In the genomic region with DNA sequence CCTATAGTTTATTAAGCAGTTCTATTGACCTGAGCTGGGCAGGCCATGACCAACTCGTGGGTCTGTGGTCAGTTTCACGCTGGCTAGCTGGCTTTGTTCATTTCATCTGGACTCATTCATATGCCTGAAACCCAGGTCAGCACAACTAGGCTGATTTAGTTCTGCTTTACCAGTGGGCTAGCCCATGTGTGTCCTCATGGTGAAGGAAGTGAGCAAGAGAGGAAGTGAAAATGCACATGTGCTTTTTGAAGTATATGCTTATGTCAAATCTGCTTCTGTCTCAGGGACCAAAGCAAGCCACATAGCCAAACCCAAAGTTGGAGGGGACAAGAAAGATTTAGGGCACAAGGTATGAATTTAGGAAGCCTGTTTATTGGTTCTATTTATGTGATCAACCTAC, we compare ENCODE assay signal across 8 cellular contexts.
A peak's percentile ranks its signal among the peaks of the same experiment; 100 is the strongest.
DNase-seq lines count a peak whose midpoint lies in the region; ATAC-seq lines count a peak whose summit lies in the region.

No MANE protein-coding gene starts in this region.

- H3K9me3 Mint-ChIP-seq in memory B cell: peaks cover 4% of the 10 kb centered on the region
- H3K9me3 Mint-ChIP-seq in activated naive CD8-positive, alpha-beta T cell treated with anti-CD3 and anti-CD28 coated beads for 36 hours: peaks cover 2% of the 10 kb centered on the region

- ATAC-seq in GM18909 (IDR thresholded peaks at IDR 0.05; ENCODE audit: poor library complexity, unreplicated experiment): peak; percentile 97
- ATAC-seq in HG02642 (IDR thresholded peaks at IDR 0.05; ENCODE audit: poor library complexity, unreplicated experiment): peak; percentile 89
- ATAC-seq in HG03575 (IDR thresholded peaks at IDR 0.05; ENCODE audit: extremely low read depth, insufficient number of reproducible peaks, low FRiP score, unreplicated experiment): peak; percentile 96
- peak; percentile 80 for ATAC-seq in memory B cell (ENCODE audit: low read depth)

- H3K4me3 Mint-ChIP-seq in memory B cell: no peak overlapping the region
- H3K4me3 Mint-ChIP-seq in activated naive CD8-positive, alpha-beta T cell treated with anti-CD3 and anti-CD28 coated beads for 36 hours: no peak overlapping the region

- H3K27me3 Mint-ChIP-seq in memory B cell: no peaks in the 10 kb centered on the region
- no peaks in the 10 kb centered on the region for H3K27me3 Mint-ChIP-seq in activated naive CD8-positive, alpha-beta T cell treated with anti-CD3 and anti-CD28 coated beads for 36 hours

- H3K27ac Mint-ChIP-seq in memory B cell: no peak overlapping the region
- no peak overlapping the region for H3K27ac Mint-ChIP-seq in activated naive CD8-positive, alpha-beta T cell treated with anti-CD3 and anti-CD28 coated beads for 36 hours

- DNase-seq in memory B cell (ENCODE audit: low spot score in 2 of 2): no peak
- DNase-seq in DMS53 (lab: John Stamatoyannopoulos, UW): no peak
- DNase-seq in activated naive CD8-positive, alpha-beta T cell treated with anti-CD3 and anti-CD28 coated beads for 36 hours: no peak
- no peak for DNase-seq in activated naive CD4-positive, alpha-beta T cell (lab: John Stamatoyannopoulos, UW)
- no peak for DNase-seq in epidermal melanocyte (ENCODE audit: insufficient read length, low spot score)

- no peaks in the 10 kb centered on the region for H3K36me3 Mint-ChIP-seq in memory B cell
- no peaks in the 10 kb centered on the region for H3K36me3 Mint-ChIP-seq in activated naive CD8-positive, alpha-beta T cell treated with anti-CD3 and anti-CD28 coated beads for 36 hours

- H3K4me1 Mint-ChIP-seq in memory B cell: no peaks in the 10 kb centered on the region
- H3K4me1 Mint-ChIP-seq in activated naive CD8-positive, alpha-beta T cell treated with anti-CD3 and anti-CD28 coated beads for 36 hours: no peaks in the 10 kb centered on the region
